ENCODE assay signal across 16 cellular contexts in genomic region chr17:43814714-43815113, GRCh38. TPM values are rescaled to one million over a fixed set of nuclear protein-coding genes. Genes with fewer than 3 reads are reported as not detected.
A peak's percentile ranks its signal among the peaks of the same experiment; 100 is the strongest.
DNase-seq lines count a peak whose midpoint lies in the region; FAIRE-seq and TF ChIP-seq lines count a peak whose summit lies in the region.
"Had no signal": no experiment of that assay in that cellular context is flagged by ENCODE, and none has a peak within 500 bp of the region (broad histone marks: within the 10 kb centered on the region; RNA-seq: fewer than 3 reads in every experiment).

No MANE protein-coding gene starts in this region.

- H3K4me3 ChIP-seq in HEK293 (ENCODE audit: low read depth, low read length) (no peak overlapping the region), astrocyte (ENCODE audit: insufficient read depth, low read depth, low read length) (no peak overlapping the region), fibroblast of villous mesenchyme (ENCODE audit: low read depth, low read length) (no peak overlapping the region), ovary (no peak overlapping the region)
- no peak overlapping the region for H3K4me3 ChIP-seq in effector memory CD4-positive, alpha-beta T cell (ENCODE audit: insufficient read depth, low read depth, low read length, poor library complexity, severe bottlenecking)
- H3K4me3 ChIP-seq: transverse colon had no signal

- H3K9me3 ChIP-seq in HEK293 (ENCODE audit: control insufficient read depth, insufficient read depth, low read depth, low read length): no peaks in the 10 kb centered on the region
- H3K9me3 ChIP-seq in astrocyte (ENCODE audit: insufficient read depth, low read depth, low read length): no peaks in the 10 kb centered on the region
- H3K9me3 ChIP-seq in ovary: no peaks in the 10 kb centered on the region
- no peaks in the 10 kb centered on the region for H3K9me3 ChIP-seq in effector memory CD4-positive, alpha-beta T cell (ENCODE audit: control insufficient read depth, low read length)
- H3K9me3 ChIP-seq: transverse colon had no signal

- H3K36me3 ChIP-seq in HEK293 (ENCODE audit: control insufficient read depth in 2 of 2, insufficient read depth in 1 of 2, low read length in 2 of 2) (peaks cover 9 to 73% of the 10 kb centered on the region in 2 experiments; a peak in 2 of 3 replicates), astrocyte (ENCODE audit: insufficient read depth, low read length) (peaks cover 6% of the 10 kb centered on the region), ovary (no peaks in the 10 kb centered on the region)
- H3K36me3 ChIP-seq in effector memory CD4-positive, alpha-beta T cell (ENCODE audit: control insufficient read depth, insufficient read depth, low read length): no peaks in the 10 kb centered on the region
- H3K36me3 ChIP-seq: transverse colon had no signal

- no peaks in the 10 kb centered on the region for H3K4me1 ChIP-seq in HEK293 (ENCODE audit: control insufficient read depth, insufficient read depth, low read length)
- peaks cover 11% of the 10 kb centered on the region for H3K4me1 ChIP-seq in astrocyte (ENCODE audit: insufficient read depth, low read length)
- H3K4me1 ChIP-seq in ovary (ENCODE audit: insufficient read depth): no peaks in the 10 kb centered on the region
- H3K4me1 ChIP-seq in effector memory CD4-positive, alpha-beta T cell (ENCODE audit: control insufficient read depth, insufficient read depth, low read length, poor library complexity, severe bottlenecking): no peaks in the 10 kb centered on the region
- H3K4me1 ChIP-seq: transverse colon had no signal

- no peaks in the 10 kb centered on the region for H3K9me3 Mint-ChIP-seq in astrocyte (ENCODE audit: unreplicated experiment)
- H3K9me3 Mint-ChIP-seq: activated T-cell treated with anti-CD3 and anti-CD28 coated beads, Interleukin-2, amount 50 U/mL, for 72 hours; T-cell had no signal

- H4K20me1 ChIP-seq in astrocyte (ENCODE audit: insufficient read depth, low read length): no peaks in the 10 kb centered on the region

- POLR2A ChIA-PET in HEK293 (lab: Yijun Ruan, JAX): no interaction called here

- H3K27ac ChIP-seq in HEK293 (ENCODE audit: extremely low read depth, low read depth, low read length): no peak overlapping the region
- H3K27ac ChIP-seq in astrocyte (ENCODE audit: low read depth, low read length): peak overlapping the region; percentile 10
- H3K27ac ChIP-seq in ovary: no peak overlapping the region
- no peak overlapping the region for H3K27ac ChIP-seq in effector memory CD4-positive, alpha-beta T cell (ENCODE audit: insufficient read depth, low read length, poor library complexity, severe bottlenecking)
- H3K27ac ChIP-seq: transverse colon had no signal

- H3K4me1 Mint-ChIP-seq in astrocyte (ENCODE audit: low read depth, unreplicated experiment): peaks cover 6% of the 10 kb centered on the region
- H3K4me1 Mint-ChIP-seq: activated CD4-positive, alpha-beta T cell treated with anti-CD3 and anti-CD28 coated beads for 36 hours; T-cell had no signal

- DNase-seq in A172 (ENCODE audit: low spot score) (peak; percentile 76), astrocyte (ENCODE audit: low read depth) (peak; percentile 69), fibroblast of villous mesenchyme (ENCODE audit: low read depth) (peak; percentile 86), NCI-H82 treated with DMSO at 0.1 percent for 48 hours (lab: John Stamatoyannopoulos, UW; ENCODE audit: unreplicated experiment) (no peak), NCI-H1417 treated with DMSO at 0.1 percent for 48 hours (lab: John Stamatoyannopoulos, UW) (no peak), ovary (no peak)
- no peak for DNase-seq in effector memory CD4-positive, alpha-beta T cell
- DNase-seq: activated CD4-positive, alpha-beta T cell treated with anti-CD3 and anti-CD28 coated beads for 36 hours; activated T-cell treated with anti-CD3 and anti-CD28 coated beads, Interleukin-2, amount 50 U/mL, for 72 hours; Karpas-422; T-cell; transverse colon had no signal

- TF ChIP-seq EP300 in ovary (IDR thresholded peaks at IDR 0.05): no peak

- H3K4me3 Mint-ChIP-seq in astrocyte (ENCODE audit: unreplicated experiment): no peak overlapping the region
- H3K4me3 Mint-ChIP-seq: activated CD4-positive, alpha-beta T cell treated with anti-CD3 and anti-CD28 coated beads for 36 hours; activated T-cell treated with anti-CD3 and anti-CD28 coated beads, Interleukin-2, amount 50 U/mL, for 72 hours; T-cell had no signal

- H3K9ac ChIP-seq in astrocyte (ENCODE audit: low read length): no peak overlapping the region

- H2AFZ ChIP-seq in astrocyte (ENCODE audit: low read depth, low read length): no peak overlapping the region

- TF ChIP-seq POLR2A in ovary (IDR thresholded peaks at IDR 0.05): no peak

- TF ChIP-seq CTCF in HEK293 (tag by site-specific recombination; IDR thresholded peaks at IDR 0.05) (no peak), astrocyte (IDR thresholded peaks at IDR 0.05; ENCODE audit: insufficient read depth, low read depth, low read length) (no peak), fibroblast of villous mesenchyme (IDR thresholded peaks at IDR 0.05; ENCODE audit: insufficient read depth, low read depth, low read length) (no peak), ovary (IDR thresholded peaks at IDR 0.05) (no peak)

- H3K27me3 Mint-ChIP-seq in astrocyte (ENCODE audit: low read depth, unreplicated experiment): no peaks in the 10 kb centered on the region
- H3K27me3 Mint-ChIP-seq: activated CD4-positive, alpha-beta T cell treated with anti-CD3 and anti-CD28 coated beads for 36 hours had no signal

- CTCF ChIA-PET in HEK293 (lab: Yijun Ruan, JAX): interaction anchor here (1.1 to 4.8 kb wide), 2 partner anchors 26 to 31 kb away, joined by 4 to 21 read pairs; partner anchors contain the start of gene CD300LG

- peak; percentile 77 for FAIRE-seq in astrocyte (lab: Jason Lieb, UNC)
- FAIRE-seq: GM12891 had no signal

- no peaks in the 10 kb centered on the region for H3K79me2 ChIP-seq in astrocyte (ENCODE audit: insufficient read depth, low read length)

- intact Hi-C loops in ovary (cut with DNase I): no loop called here

- H3K27me3 ChIP-seq in astrocyte (ENCODE audit: insufficient read depth, low read length): no peaks in the 10 kb centered on the region
- no peaks in the 10 kb centered on the region for H3K27me3 ChIP-seq in ovary
- no peaks in the 10 kb centered on the region for H3K27me3 ChIP-seq in effector memory CD4-positive, alpha-beta T cell (replicated peaks; ENCODE audit: control insufficient read depth, insufficient read depth, low read length, poor library complexity, severe bottlenecking)
- H3K27me3 ChIP-seq: transverse colon had no signal

- peak overlapping the region; percentile 38 for H3K4me2 ChIP-seq in astrocyte (ENCODE audit: low read length)

- peaks cover 27% of the 10 kb centered on the region for H3K36me3 Mint-ChIP-seq in astrocyte (ENCODE audit: low read depth, unreplicated experiment)
- H3K36me3 Mint-ChIP-seq: T-cell had no signal

- 3 to 6% (median 5%) methylated on average over 1 of the region's 1 CpG for WGBS in ovary, 3 donors

- no peak overlapping the region for H3K27ac Mint-ChIP-seq in astrocyte (ENCODE audit: unreplicated experiment)
- H3K27ac Mint-ChIP-seq: activated CD4-positive, alpha-beta T cell treated with anti-CD3 and anti-CD28 coated beads for 36 hours; activated T-cell treated with anti-CD3 and anti-CD28 coated beads, Interleukin-2, amount 50 U/mL, for 72 hours; T-cell had no signal

TF ChIP-seq in HEK293, 187 proteins besides CTCF, POLR2A, EP300 and RAD21:
- TF ChIP-seq, protein P1, sequence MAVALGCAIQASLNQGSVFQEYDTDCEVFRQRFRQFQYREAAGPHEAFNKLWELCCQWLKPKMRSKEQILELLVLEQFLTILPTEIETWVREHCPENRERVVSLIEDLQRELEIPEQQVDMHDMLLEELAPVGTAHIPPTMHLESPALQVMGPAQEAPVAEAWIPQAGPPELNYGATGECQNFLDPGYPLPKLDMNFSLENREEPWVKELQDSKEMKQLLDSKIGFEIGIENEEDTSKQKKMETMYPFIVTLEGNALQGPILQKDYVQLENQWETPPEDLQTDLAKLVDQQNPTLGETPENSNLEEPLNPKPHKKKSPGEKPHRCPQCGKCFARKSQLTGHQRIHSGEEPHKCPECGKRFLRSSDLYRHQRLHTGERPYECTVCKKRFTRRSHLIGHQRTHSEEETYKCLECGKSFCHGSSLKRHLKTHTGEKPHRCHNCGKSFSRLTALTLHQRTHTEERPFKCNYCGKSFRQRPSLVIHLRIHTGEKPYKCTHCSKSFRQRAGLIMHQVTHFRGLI (tag by site-specific recombination; IDR thresholded peaks at IDR 0.05): no peak
- TF ChIP-seq SCRT2 (tag by site-specific recombination; IDR thresholded peaks at IDR 0.05): peak; percentile 53; the same call in 1 of the 2 replicates
TF ChIP-seq in HEK293: peak in this region for 1.

RNA-seq across cellular contexts. Expression of gene MPP3, which starts 18.2 kb away (rescaled TPM):
- 11.6 and 19.1 TPM in 2 replicates for total RNA-seq in A172 (2014; rRNA removed; shearing (Covaris generic))
- total RNA-seq in astrocyte (5.9 and 6.5 TPM in 2 replicates), fibroblast of villous mesenchyme (8.7 and 9.1 TPM in 2 replicates), ovary (10 to 100 TPM in 1 of 7 donors, 1 to 10 TPM in 6; 2.7 to 17.2 (median 4.4) TPM)
- 1 to 10 TPM; 2.7 to 2.9 TPM for polyA plus RNA-seq in ovary
- total RNA-seq: activated T-cell treated with anti-CD3 and anti-CD28 coated beads, Interleukin-2, amount 50 U/mL, for 72 hours had no signal

RNA-seq across cellular contexts. Expression of gene CD300LG, which starts 32.3 kb away (rescaled TPM):
- total RNA-seq in A172 (2014; rRNA removed; shearing (Covaris generic)): not detected in 2 replicates
- total RNA-seq in astrocyte (not detected in 2 replicates), fibroblast of villous mesenchyme (not detected in 2 replicates), ovary (1 to 10 TPM in 5 of 7 donors, under 1 TPM in 2; 0.13 to 6.8 (median 1.2) TPM)
- 1 to 10 TPM; 3.4 to 5.6 TPM for polyA plus RNA-seq in ovary
- total RNA-seq: activated CD4-positive, alpha-beta T cell treated with anti-CD3 and anti-CD28 coated beads for 36 hours; activated T-cell treated with anti-CD3 and anti-CD28 coated beads, Interleukin-2, amount 50 U/mL, for 72 hours; lung microvascular endothelial cell; T-cell had no signal
- polyA plus RNA-seq: AG04450 had no signal

RNA-seq across cellular contexts. Expression of gene CFAP97D1, which starts 34.5 kb away (rescaled TPM):
- total RNA-seq in A172 (2014; rRNA removed; shearing (Covaris generic)): 0.24 TPM in 1 of 2 replicates, not detected in the other
- total RNA-seq in astrocyte: 0.16 TPM in 1 of 2 replicates, not detected in the other
- total RNA-seq in fibroblast of villous mesenchyme: not detected in 2 replicates
- total RNA-seq in ovary: under 1 TPM in 1 of 7 donors, not detected in 6; 0.15 TPM
- polyA plus RNA-seq in ovary: not detected
- total RNA-seq: activated CD4-positive, alpha-beta T cell treated with anti-CD3 and anti-CD28 coated beads for 36 hours; activated T-cell treated with anti-CD3 and anti-CD28 coated beads, Interleukin-2, amount 50 U/mL, for 72 hours; lung microvascular endothelial cell; T-cell; transverse colon had no signal

RNA-seq across cellular contexts. Expression of gene DUSP3, which starts 35.9 kb away (rescaled TPM):
- 74.8 and 84.6 TPM in 2 replicates for total RNA-seq in A172 (2014; rRNA removed; shearing (Covaris generic))
- total RNA-seq in astrocyte: 63.3 and 71.6 TPM in 2 replicates
- total RNA-seq in fibroblast of villous mesenchyme: 79.6 and 95.9 TPM in 2 replicates
- 10 to 100 TPM; 14.2 to 38.7 (median 33.0) TPM for total RNA-seq in ovary
- 10 to 100 TPM; 13.4 to 60.4 TPM for polyA plus RNA-seq in ovary

RNA-seq across cellular contexts. Expression of gene SOST, which starts 56.1 kb away (rescaled TPM):
- total RNA-seq in A172 (2014; rRNA removed; shearing (Covaris generic)): 0.07 and 0.24 TPM in 2 replicates
- not detected in 2 replicates for total RNA-seq in astrocyte
- not detected in 2 replicates for total RNA-seq in fibroblast of villous mesenchyme
- total RNA-seq in ovary: not detected
- polyA plus RNA-seq in ovary: under 1 TPM in 1 of 2 donors, not detected in 1; 0.30 TPM
- total RNA-seq: activated CD4-positive, alpha-beta T cell treated with anti-CD3 and anti-CD28 coated beads for 36 hours; activated T-cell treated with anti-CD3 and anti-CD28 coated beads, Interleukin-2, amount 50 U/mL, for 72 hours; lung microvascular endothelial cell; T-cell; transverse colon had no signal
- polyA plus RNA-seq: AG04450 had no signal

Comparison
In these comparisons a context has a peak if more than half of its experiments do, and no peak if none do; other contexts are left out.
1. DNase-seq: peak in A172 (single experiment), astrocyte (single experiment) and fibroblast of villous mesenchyme (single experiment); none in NCI-H82 treated with DMSO at 0.1 percent for 48 hours (single experiment), NCI-H1417 treated with DMSO at 0.1 percent for 48 hours (single experiment), ovary (0 of 5) and effector memory CD4-positive, alpha-beta T cell (0 of 3).